Comparison of ENCODE assay signal across 14 cellular contexts in the genomic region with DNA sequence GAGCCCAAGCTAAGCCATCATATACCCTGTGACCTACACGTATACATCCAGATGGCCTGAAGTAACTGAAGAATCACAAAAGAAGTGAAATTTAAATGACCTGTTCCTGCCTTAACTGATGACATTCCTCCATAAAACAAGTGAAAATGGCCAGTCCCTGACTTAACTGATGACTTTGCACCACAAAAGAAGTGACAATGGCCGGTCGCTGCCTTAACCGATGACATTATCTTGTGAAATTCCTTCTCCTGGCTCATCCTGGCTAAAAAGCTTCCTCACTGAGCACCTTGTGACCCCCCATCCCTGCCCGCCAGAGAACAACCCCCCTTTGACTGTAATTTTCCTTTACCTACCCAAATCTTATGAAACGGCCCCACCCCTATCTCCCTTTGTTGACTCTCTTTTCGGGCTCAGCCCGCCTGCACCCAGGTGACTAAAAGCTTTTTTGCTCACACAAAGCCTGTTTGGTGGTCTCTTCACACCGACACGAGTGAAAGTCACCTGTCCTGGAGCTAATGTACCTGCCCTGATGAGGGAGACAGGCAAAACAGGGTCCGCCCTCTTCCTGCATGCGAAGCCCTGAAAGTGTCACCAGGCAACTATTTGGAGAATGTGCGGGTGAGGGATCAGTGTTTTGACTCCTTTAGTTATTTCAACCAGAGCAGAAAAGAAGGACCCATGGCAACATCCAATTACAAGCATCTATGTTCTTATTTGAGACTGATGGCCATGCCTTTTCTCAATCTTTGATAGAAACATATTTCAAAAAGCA.
DNase-seq lines count a peak whose midpoint lies in the region; ATAC-seq, FAIRE-seq and TF ChIP-seq lines count a peak whose summit lies in the region.
"Had no signal": no experiment of that assay in that cellular context is flagged by ENCODE, and none has a peak within 500 bp of the region (broad histone marks: within the 10 kb centered on the region; RNA-seq: fewer than 3 reads in every experiment).

No MANE protein-coding gene starts in this region.

- POLR2A ChIA-PET in CD4-positive, alpha-beta T cell (lab: Charles Lee), result no interaction called here

- H3K27ac ChIP-seq in brain microvascular endothelial cell, result peak overlapping the region; percentile 61
- H3K27ac ChIP-seq in CD4-positive, alpha-beta T cell (ENCODE audit: low read depth, low read length), result no peak overlapping the region
- H3K27ac ChIP-seq: KMS-11, neutrophil had no signal

- H3K4me3 Mint-ChIP-seq in CD4-positive, alpha-beta T cell, result no peak overlapping the region
- H3K4me3 Mint-ChIP-seq: activated naive CD4-positive, alpha-beta T cell treated with anti-CD3 and anti-CD28 coated beads for 36 hours had no signal

- peaks cover 5% of the 10 kb centered on the region for H3K27me3 Mint-ChIP-seq in CD4-positive, alpha-beta T cell

- H3K27me3 ChIP-seq in brain microvascular endothelial cell (replicated peaks), result no peaks in the 10 kb centered on the region
- no peaks in the 10 kb centered on the region for H3K27me3 ChIP-seq in CD4-positive, alpha-beta T cell (ENCODE audit: control insufficient read depth, insufficient read depth, low read length)
- H3K27me3 ChIP-seq: neutrophil had no signal

- peak; percentile 31 for FAIRE-seq in HTR-8/SVneo (lab: Jason Lieb, UNC)
- FAIRE-seq: RCC 7860 had no signal

- DNase-seq in A172 (ENCODE audit: low spot score) (peak; percentile 62), HTR-8/SVneo (ENCODE audit: insufficient read length, low spot score) (peak; percentile 66), brain microvascular endothelial cell (peak; percentile 73), iris pigment epithelial cell (ENCODE audit: low read depth) (peak; percentile 22), NCI-H526 treated with DMSO at 0.1 percent for 48 hours (lab: John Stamatoyannopoulos, UW) (no peak), cardiac septum (ENCODE audit: low spot score) (no peak)
- DNase-seq in CD4-positive, alpha-beta T cell, result no peak
- DNase-seq: activated CD8-positive, alpha-beta memory T cell treated with anti-CD3 and anti-CD28 coated beads, Interleukin-2, amount 50 U/mL, for 48 hours; activated naive CD4-positive, alpha-beta T cell treated with anti-CD3 and anti-CD28 coated beads for 36 hours; NCI-H524 treated with DMSO at 0.1 percent for 48 hours had no signal

- intact Hi-C loops in CD4-positive, alpha-beta T cell (cut with DNase I, micrococcal nuclease), result no loop called here
- intact Hi-C loops in cardiac septum (cut with DNase I), result no loop called here

- no peaks in the 10 kb centered on the region for H3K36me3 ChIP-seq in brain microvascular endothelial cell (replicated peaks)
- H3K36me3 ChIP-seq: neutrophil had no signal

- H3K9me3 Mint-ChIP-seq in CD4-positive, alpha-beta T cell, result no peaks in the 10 kb centered on the region
- H3K9me3 Mint-ChIP-seq: activated naive CD4-positive, alpha-beta T cell treated with anti-CD3 and anti-CD28 coated beads for 36 hours had no signal

- no peaks in the 10 kb centered on the region for H3K4me1 Mint-ChIP-seq in CD4-positive, alpha-beta T cell (ENCODE audit: low read depth)

- CTCF ChIA-PET in CD4-positive, alpha-beta T cell (lab: Charles Lee), result no interaction called here

- H3K9me3 ChIP-seq in CD4-positive, alpha-beta T cell (ENCODE audit: control insufficient read depth, low read length), result no peaks in the 10 kb centered on the region
- H3K9me3 ChIP-seq: neutrophil had no signal

- in situ Hi-C loops in brain microvascular endothelial cell (cut with HindIII; ENCODE audit: low pct_ligation_motif_present, low sequenced_read_pairs), result no loop called here

- ATAC-seq in CD4-positive, alpha-beta T cell (ENCODE audit: poor library complexity), result no peak
- no peak for ATAC-seq in GM21360 (IDR thresholded peaks at IDR 0.05; ENCODE audit: unreplicated experiment)

- TF ChIP-seq CTCF in brain microvascular endothelial cell (IDR thresholded peaks at IDR 0.05; ENCODE audit: low read depth, low read length, missing control alignments), result no peak
- no peak for TF ChIP-seq CTCF in CD4-positive, alpha-beta T cell (IDR thresholded peaks at IDR 0.05)

- H3K36me3 Mint-ChIP-seq in CD4-positive, alpha-beta T cell (ENCODE audit: low read depth), result no peaks in the 10 kb centered on the region

- H3K4me3 ChIP-seq in brain microvascular endothelial cell (ENCODE audit: low read depth, low read length), result no peak overlapping the region

- no peak overlapping the region for H3K27ac Mint-ChIP-seq in CD4-positive, alpha-beta T cell
- H3K27ac Mint-ChIP-seq: activated naive CD4-positive, alpha-beta T cell treated with anti-CD3 and anti-CD28 coated beads for 36 hours had no signal

Comparison
In these comparisons a context has a peak if more than half of its experiments do, and no peak if none do; other contexts are left out.
1. DNase-seq: peak in A172 (single experiment), HTR-8/SVneo (single experiment), brain microvascular endothelial cell (single experiment) and iris pigment epithelial cell (single experiment); none in CD4-positive, alpha-beta T cell (0 of 10), NCI-H526 treated with DMSO at 0.1 percent for 48 hours (single experiment) and cardiac septum (single experiment).